In the genomic region with DNA sequence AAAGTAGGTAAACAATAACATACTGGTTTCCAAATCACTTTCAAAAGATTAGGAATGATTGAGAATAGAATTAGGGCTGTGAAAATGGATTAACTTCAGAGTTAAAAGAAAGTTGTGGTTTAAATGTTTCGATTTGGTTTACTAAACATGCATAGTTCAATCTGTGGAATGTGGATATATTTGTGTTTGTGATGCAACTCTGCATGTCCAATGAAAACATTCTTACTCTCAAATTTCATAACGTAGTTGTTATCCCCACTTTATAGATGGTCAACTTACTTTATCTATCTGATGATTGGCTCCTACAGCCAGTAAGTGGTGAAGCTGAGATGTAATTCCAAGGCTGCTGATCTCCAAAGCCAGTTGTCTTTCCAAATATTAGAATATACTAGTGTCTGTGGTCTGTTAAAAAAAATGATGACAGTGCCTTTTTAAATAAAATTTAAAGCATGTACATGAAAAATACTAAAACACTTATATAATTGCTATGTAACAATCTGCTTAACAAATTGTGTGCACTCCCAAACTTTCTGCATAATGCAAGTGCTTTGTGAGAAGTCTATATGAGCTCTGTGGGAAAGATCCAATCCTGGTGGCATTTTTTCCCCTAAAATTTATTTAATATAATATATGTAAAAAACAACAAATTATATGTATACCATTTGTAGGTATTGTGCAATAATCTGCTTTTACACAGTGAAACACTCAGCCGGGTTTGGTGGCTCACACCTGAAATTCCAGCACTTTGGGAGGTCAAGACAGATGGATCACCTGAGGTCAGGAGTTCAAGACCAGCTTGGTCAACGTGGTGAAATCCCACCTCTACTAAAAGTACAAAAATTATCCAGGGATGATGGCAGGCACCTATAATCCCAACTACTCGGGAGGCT, we compare ENCODE assay signal across 18 cellular contexts. TPM values are rescaled to one million over a fixed set of nuclear protein-coding genes. Genes with fewer than 3 reads are reported as not detected.
DNase-seq lines count a peak whose midpoint lies in the region; ATAC-seq, FAIRE-seq and TF ChIP-seq lines count a peak whose summit lies in the region.
"Had no signal": no experiment of that assay in that cellular context is flagged by ENCODE, and none has a peak within 500 bp of the region (broad histone marks: within the 10 kb centered on the region; RNA-seq: fewer than 3 reads in every experiment).

No MANE protein-coding gene starts in this region.

- no peaks in the 10 kb centered on the region for H3K79me2 ChIP-seq in smooth muscle cell (ENCODE audit: low read depth)

- intact Hi-C loops in left lung (cut with DNase I) = no loop called here

- H3K9me3 ChIP-seq in A549 = no peaks in the 10 kb centered on the region
- H3K9me3 ChIP-seq in left lung = no peaks in the 10 kb centered on the region
- H3K9me3 ChIP-seq in smooth muscle cell (replicated peaks; ENCODE audit: low read depth) = no peaks in the 10 kb centered on the region
- H3K9me3 ChIP-seq: Peyer's patch had no signal

- POLR2A ChIA-PET in A549 (lab: Yijun Ruan, JAX) (no interaction called here), RWPE1 (lab: Yijun Ruan, JAX; ENCODE audit: low non-redundant PET) (interaction anchor here (0.7 kb wide), 1 partner anchor 37 kb away, joined by 3 read pairs; no protein-coding TSS in a partner anchor)

- H3K4me2 ChIP-seq in A549 (no peak overlapping the region), smooth muscle cell (no peak overlapping the region)
- H3K4me2 ChIP-seq: GM23338 had no signal

- TF ChIP-seq CTCF in A549 (IDR thresholded peaks at IDR 0.05) (no peak), RWPE1 (conservative IDR thresholded peaks at IDR 0.05; ENCODE audit: low read depth) (no peak), fibroblast of mammary gland (conservative IDR thresholded peaks at IDR 0.05; ENCODE audit: control insufficient read depth, insufficient read depth, low read depth, low read length) (no peak), left lung (IDR thresholded peaks at IDR 0.05) (no peak), smooth muscle cell (IDR thresholded peaks at IDR 0.05; ENCODE audit: borderline replicate concordance, insufficient read depth, poor library complexity, severe bottlenecking) (no peak)

- no peaks in the 10 kb centered on the region for H3F3A ChIP-seq in smooth muscle cell (ENCODE audit: low read depth)

- no peaks in the 10 kb centered on the region for H3K36me3 ChIP-seq in left lung
- no peaks in the 10 kb centered on the region for H3K36me3 ChIP-seq in smooth muscle cell (ENCODE audit: low read depth)
- H3K36me3 ChIP-seq: Peyer's patch had no signal

- H4K20me1 ChIP-seq in smooth muscle cell (ENCODE audit: low read depth) = no peaks in the 10 kb centered on the region

- ATAC-seq in A549 (no peak), left lung (no peak)
- ATAC-seq: GM23338 had no signal

- no peak for TF ChIP-seq RAD21 in A549 (conservative IDR thresholded peaks at IDR 0.05 in 1 of 2, IDR thresholded peaks at IDR 0.05 in 1 of 2)

- no peak for TF ChIP-seq POLR2A in A549 (IDR thresholded peaks at IDR 0.05; ENCODE audit: low read length)

- no peak for FAIRE-seq in A549 (lab: Jason Lieb, UNC)

- WGBS in A549 (ENCODE audit: missing lambda C conversion rate) = 16% methylated on average over 5 of the region's 5 CpGs
- 76% methylated on average over 5 of the region's 5 CpGs for WGBS in smooth muscle cell (ENCODE audit: low lambda C conversion rate)

- no peak overlapping the region for H2AFZ ChIP-seq in smooth muscle cell (ENCODE audit: low read depth)

- DNase-seq in A549 (ENCODE audit: low read depth in 1 of 2, low spot score in 1 of 2) = no peak
- DNase-seq in GM03348 (ENCODE audit: low spot score) = peak; percentile 60
- DNase-seq in RWPE1 (ENCODE audit: low spot score) = no peak
- peak; percentile 27 for DNase-seq in fibroblast of mammary gland (ENCODE audit: low read depth)
- no peak for DNase-seq in NCI-H2196 (lab: John Stamatoyannopoulos, UW; ENCODE audit: unreplicated experiment)
- no peak for DNase-seq in activated T-cell treated with anti-CD3 and anti-CD28 coated beads for 4 hours
- no peak for DNase-seq in left lung
- DNase-seq in smooth muscle cell (lab: John Stamatoyannopoulos, UW; ENCODE audit: unreplicated experiment) = no peak
- DNase-seq: Calu3; CD4-positive, alpha-beta T cell; DMS79; GF-D8; NCI-H146; NCI-H2107; NCI-H345; Peyer's patch; SHP77 treated with DMSO at 0.1 percent for 48 hours had no signal

- TF ChIP-seq EP300 in A549 (IDR thresholded peaks at IDR 0.05) = no peak

- H3K9ac ChIP-seq in smooth muscle cell (ENCODE audit: low read depth) = no peak overlapping the region

- CTCF ChIA-PET in A549 (lab: Yijun Ruan, JAX) = interaction anchor here (1.1 to 6.3 kb wide), 4 partner anchors 119 to 318 kb away, joined by 3 to 114 read pairs (median 12); a partner anchor contains a TSS
- CTCF ChIA-PET in RWPE1 (lab: Yijun Ruan, JAX) = interaction anchor here (0.7 kb wide), 1 partner anchor 208 kb away, joined by 3 read pairs; no protein-coding TSS in a partner anchor

- H3K27me3 ChIP-seq in left lung = no peaks in the 10 kb centered on the region
- H3K27me3 ChIP-seq in smooth muscle cell (ENCODE audit: low read depth) = no peaks in the 10 kb centered on the region
- H3K27me3 ChIP-seq: Peyer's patch had no signal

- H3K27ac ChIP-seq in A549 = no peak overlapping the region
- peak overlapping the region; percentile 50 for H3K27ac ChIP-seq in RWPE1
- H3K27ac ChIP-seq in left lung = no peak overlapping the region
- H3K27ac ChIP-seq in smooth muscle cell (ENCODE audit: low read depth) = no peak overlapping the region
- H3K27ac ChIP-seq: Peyer's patch had no signal

- H3K4me1 ChIP-seq in A549 (no peaks in the 10 kb centered on the region), left lung (no peaks in the 10 kb centered on the region), smooth muscle cell (ENCODE audit: low read depth) (no peaks in the 10 kb centered on the region)

- H3K4me3 ChIP-seq in A549 (no peak overlapping the region), fibroblast of mammary gland (ENCODE audit: control insufficient read depth, low read depth, low read length) (no peak overlapping the region), left lung (no peak overlapping the region), smooth muscle cell (no peak overlapping the region)
- H3K4me3 ChIP-seq: GM23338, Peyer's patch had no signal

TF ChIP-seq in A549, 52 proteins besides CTCF, POLR2A, EP300 and RAD21:
- TF ChIP-seq MAFK (IDR thresholded peaks at IDR 0.05; ENCODE audit: partially characterized antibody) (peak; percentile 75), JUNB (IDR thresholded peaks at IDR 0.05) (no peak)
TF ChIP-seq in A549: peak in this region for 1.

RNA-seq across cellular contexts. Expression of a gene that starts 9.7 kb away (rescaled TPM):
- polyA plus RNA-seq in A549 (2011; rRNA removed) = 8.2 and 12.3 TPM in 2 replicates
- 4.3 and 5.4 TPM in 2 replicates for polyA plus RNA-seq in A549 (2012; cell fraction: cytosol; rRNA removed)
- 10.6 and 12.8 TPM in 2 replicates for polyA plus RNA-seq in A549 (2012; cell fraction: nucleus; rRNA removed)
- 7.3 to 9.0 TPM (median 8.7 TPM) in 3 replicates for polyA plus RNA-seq in A549 (2017; fragmentation: RNase III; extraction: RNeasy Plus Mini Kit Qiagen cat#74134 plus additional on column Dnase treatment)
- polyA minus RNA-seq in A549 (2011; rRNA and poly(A)+ RNA removed) = 17.8 and 25.0 TPM in 2 replicates
- total RNA-seq in left lung = 10 to 100 TPM; 28.0 to 49.6 TPM
- 8.7 and 11.9 TPM in 2 replicates for total RNA-seq in smooth muscle cell
- 11.0 and 11.8 TPM in 2 replicates for polyA plus RNA-seq in smooth muscle cell

RNA-seq across cellular contexts. Expression of a gene that starts 36.1 kb away (rescaled TPM):
- polyA plus RNA-seq in A549 (2011; rRNA removed) (47.8 and 55.3 TPM in 2 replicates), A549 (2017; fragmentation: RNase III; extraction: RNeasy Plus Mini Kit Qiagen cat#74134 plus additional on column Dnase treatment) (32.2 to 33.9 TPM (median 32.9 TPM) in 3 replicates), smooth muscle cell (30.7 and 42.9 TPM in 2 replicates)
- polyA plus RNA-seq in A549 (2012; cell fraction: cytosol; rRNA removed) = 15.0 and 15.1 TPM in 2 replicates
- 9.5 and 10.2 TPM in 2 replicates for polyA plus RNA-seq in A549 (2012; cell fraction: nucleus; rRNA removed)
- 134 and 169 TPM in 2 replicates for polyA minus RNA-seq in A549 (2011; rRNA and poly(A)+ RNA removed)
- total RNA-seq in left lung (10 to 100 TPM; 78.1 to 82.3 TPM), smooth muscle cell (140 and 146 TPM in 2 replicates)

Comparison
In these comparisons a context has a peak if more than half of its experiments do, and no peak if none do; other contexts are left out.
1. DNase-seq: peak in GM03348 (single experiment) and fibroblast of mammary gland (single experiment); none in A549 (0 of 2), RWPE1 (single experiment), NCI-H2196 (single experiment), activated T-cell treated with anti-CD3 and anti-CD28 coated beads for 4 hours (single experiment), left lung (0 of 2) and smooth muscle cell (single experiment).